ENCODE assay signal across 14 cellular contexts in genomic region chr13:87798536-87798935, GRCh38.
DNase-seq lines count a peak whose midpoint lies in the region.
"Had no signal": no experiment of that assay in that cellular context is flagged by ENCODE, and none has a peak within 500 bp of the region (broad histone marks: within the 10 kb centered on the region; RNA-seq: fewer than 3 reads in every experiment).

No MANE protein-coding gene starts in this region.

- H3K27ac ChIP-seq in substantia nigra (ENCODE audit: low read depth, low read length, poor library complexity, severe bottlenecking): no peak overlapping the region
- H3K27ac ChIP-seq: GM23248 had no signal

- DNase-seq in COLO668 (lab: John Stamatoyannopoulos, UW; ENCODE audit: unreplicated experiment): peak; percentile 74
- DNase-seq in D341Med (ENCODE audit: low spot score): peak; percentile 35
- peak; percentile 89 for DNase-seq in NCI-H69 (lab: John Stamatoyannopoulos, UW)
- DNase-seq in SHP77 (lab: John Stamatoyannopoulos, UW): peak; percentile 82 to 86
- DNase-seq in CD1c-positive myeloid dendritic cell (ENCODE audit: extremely low spot score): no peak
- no peak for DNase-seq in substantia nigra (lab: John Stamatoyannopoulos, UW)
- DNase-seq in Kasumi-1 (lab: John Stamatoyannopoulos, UW): no peak
- DNase-seq: CD4-positive, alpha-beta T cell; DMS79; GM23248; HCEC 1CT; NCI-H1694 treated with DMSO at 0.1 percent for 48 hours; NCI-H2171; NCI-H526 treated with DMSO at 0.1 percent for 48 hours had no signal

Comparison
In these comparisons a context has a peak if more than half of its experiments do, and no peak if none do; other contexts are left out.
1. DNase-seq: peak in COLO668 (single experiment), D341Med (single experiment), NCI-H69 (single experiment) and SHP77 (2 of 2); none in CD1c-positive myeloid dendritic cell (single experiment), substantia nigra (0 of 49) and Kasumi-1 (0 of 2).